In genomic region chr4:26700110-26700509, GRCh38 we compare ENCODE assay signal across 23 cellular contexts.
"Had no signal": no experiment of that assay in that cellular context is flagged by ENCODE, and none has a peak within 500 bp of the region (broad histone marks: within the 10 kb centered on the region; RNA-seq: fewer than 3 reads in every experiment).

No MANE protein-coding gene starts in this region.

- H3K4me3 Mint-ChIP-seq: mesothelial cell of epicardium had no signal

- H3K27me3 ChIP-seq: dorsolateral prefrontal cortex, esophagus muscularis mucosa, gastrocnemius medialis, heart left ventricle, left lung had no signal

- FAIRE-seq: colon, endothelial cell of umbilical vein, islet of Langerhans, keratinocyte had no signal

- H3K4me1 ChIP-seq: esophagus muscularis mucosa, gastrocnemius medialis, heart left ventricle, left lung, lower lobe of right lung had no signal

- H3K4me1 Mint-ChIP-seq: mesothelial cell of epicardium had no signal

- ATAC-seq: gastrocnemius medialis, heart left ventricle, left cardiac atrium, left lung, left ventricle myocardium superior, lower lobe of right lung, mucosa of descending colon had no signal

- H3K36me3 ChIP-seq: esophagus muscularis mucosa, gastrocnemius medialis, heart left ventricle, left lung, lower lobe of right lung had no signal

- H3K4me3 ChIP-seq: coronary artery, dorsolateral prefrontal cortex, esophagus muscularis mucosa, gastrocnemius medialis, heart left ventricle, left lung, lower lobe of right lung, mucosa of descending colon had no signal

- DNase-seq: dermis blood vessel endothelial cell; dorsolateral prefrontal cortex; effector CD4-positive, alpha-beta T cell; effector memory CD4-positive, alpha-beta T cell; foreskin fibroblast; foreskin melanocyte; gastrocnemius medialis; glutamatergic neuron; heart left ventricle; hippocampal formation; left cardiac atrium; left lung; left ventricle myocardium superior; lower lobe of right lung; mesenchymal stem cell; mucosa of descending colon had no signal

- H3K9me3 ChIP-seq: esophagus muscularis mucosa, gastrocnemius medialis, lower lobe of right lung, mucosa of descending colon had no signal

- H3K27ac Mint-ChIP-seq: mesothelial cell of epicardium had no signal

- H3K27ac ChIP-seq: coronary artery, dorsolateral prefrontal cortex, esophagus muscularis mucosa, gastrocnemius medialis, heart left ventricle, left lung, lower lobe of right lung had no signal
